ENCODE assay signal across 8 cellular contexts in the genomic region with DNA sequence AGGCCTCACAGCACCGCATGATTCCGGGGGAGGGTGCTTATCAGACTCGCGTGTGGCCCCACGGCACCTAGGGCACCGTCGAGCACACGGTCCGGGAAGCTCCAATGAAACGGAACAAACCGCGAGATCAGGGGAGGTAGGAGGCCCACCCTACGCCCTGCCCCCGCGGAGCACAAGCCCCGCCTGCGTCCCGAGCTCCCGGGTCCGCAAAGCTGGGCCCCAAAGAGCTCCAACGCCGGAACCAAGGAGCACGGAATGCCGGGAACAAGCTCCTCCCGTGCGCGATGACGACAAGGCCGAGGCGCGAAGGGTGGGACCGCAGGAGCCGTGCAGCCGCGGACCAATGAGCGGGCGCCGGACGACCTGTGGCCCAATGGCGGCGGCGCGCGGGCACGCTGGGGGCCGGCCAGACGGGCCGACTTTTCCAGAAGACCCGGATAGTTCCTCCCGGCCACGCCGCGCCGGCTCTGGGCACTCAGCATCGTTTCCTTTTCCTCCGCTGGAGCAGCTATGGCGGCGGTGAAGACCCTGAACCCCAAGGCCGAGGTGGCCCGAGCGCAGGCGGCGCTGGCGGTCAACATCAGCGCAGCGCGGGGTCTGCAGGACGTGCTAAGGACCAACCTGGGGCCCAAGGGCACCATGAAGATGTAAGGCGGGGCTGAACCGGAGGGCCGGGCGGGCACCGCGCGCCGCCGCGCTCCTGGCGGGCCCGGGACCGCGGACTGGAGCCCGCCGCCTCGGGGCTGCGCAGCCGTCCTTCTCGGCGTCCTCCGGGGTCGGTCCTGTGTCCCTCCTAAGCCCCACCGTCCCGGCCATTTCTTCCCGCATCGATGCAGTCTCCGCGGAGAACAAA. TPM values are rescaled to one million over a fixed set of nuclear protein-coding genes. Genes with fewer than 3 reads are reported as not detected.
A peak's percentile ranks its signal among the peaks of the same experiment; 100 is the strongest.
DNase-seq lines count a peak whose midpoint lies in the region; ATAC-seq and TF ChIP-seq lines count a peak whose summit lies in the region.

A gene with protein sequence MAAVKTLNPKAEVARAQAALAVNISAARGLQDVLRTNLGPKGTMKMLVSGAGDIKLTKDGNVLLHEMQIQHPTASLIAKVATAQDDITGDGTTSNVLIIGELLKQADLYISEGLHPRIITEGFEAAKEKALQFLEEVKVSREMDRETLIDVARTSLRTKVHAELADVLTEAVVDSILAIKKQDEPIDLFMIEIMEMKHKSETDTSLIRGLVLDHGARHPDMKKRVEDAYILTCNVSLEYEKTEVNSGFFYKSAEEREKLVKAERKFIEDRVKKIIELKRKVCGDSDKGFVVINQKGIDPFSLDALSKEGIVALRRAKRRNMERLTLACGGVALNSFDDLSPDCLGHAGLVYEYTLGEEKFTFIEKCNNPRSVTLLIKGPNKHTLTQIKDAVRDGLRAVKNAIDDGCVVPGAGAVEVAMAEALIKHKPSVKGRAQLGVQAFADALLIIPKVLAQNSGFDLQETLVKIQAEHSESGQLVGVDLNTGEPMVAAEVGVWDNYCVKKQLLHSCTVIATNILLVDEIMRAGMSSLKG (plus strand): TSS at position 427 of the 853 bp plus-strand sequence. CDS start 84 bp downstream, at position 511.
A gene (minus strand): TSS at position 106 of the 853 bp plus-strand sequence. CDS start 30,232 bp downstream, outside the sequence.

- H3K4me3 ChIP-seq in right lobe of liver, result peak within 1 kb of the TSS; percentile 82 to 92 (median 91)

- H3K27me3 Mint-ChIP-seq in CD14-positive monocyte (ENCODE audit: low read depth in 3 of 3), result no peaks in the 10 kb centered on the region

- DNase-seq in CD14-positive monocyte (ENCODE audit: low spot score) (peak; percentile 86), NCI-H82 (lab: John Stamatoyannopoulos, UW) (peak; percentile 99), dermis microvascular lymphatic vessel endothelial cell (ENCODE audit: low read depth in 2 of 2) (peak; percentile 95 to 99), right lobe of liver (peak; percentile 99)
- DNase-seq in activated CD4-positive, alpha-beta T cell treated with anti-CD3 and anti-CD28 coated beads, Interleukin-2, amount 50 U/mL, for 48 hours, result peak; percentile 93 to 95
- DNase-seq in stimulated activated CD4-positive, alpha-beta T cell treated with anti-CD3 and anti-CD28 coated beads, Interleukin-4, amount 100 ng/mL, for 4 hours, result peak; percentile 94

- H3K36me3 ChIP-seq in right lobe of liver, result peaks cover 0 to 32% (median 17%) of the 10 kb centered on the region in 4 donors

- no peaks in the 10 kb centered on the region for H3K27me3 ChIP-seq in right lobe of liver

- peaks cover 0 to 41% (median 12%) of the 10 kb centered on the region in 4 donors for H3K4me1 ChIP-seq in right lobe of liver

- H3K9me3 Mint-ChIP-seq in CD14-positive monocyte, result no peaks in the 10 kb centered on the region

- H3K27ac ChIP-seq in right lobe of liver, result peak within 1 kb of the TSS; percentile 82 to 91 (median 89)

- intact Hi-C loops in CD14-positive monocyte (cut with micrococcal nuclease) (loop anchor here in 1 of 2 donors (5.0 kb wide), 1 partner anchor 684 kb away; a partner anchor contains a TSS), right lobe of liver (cut with DNase I) (no loop called here)

- H3K9me3 ChIP-seq in right lobe of liver, result no peaks in the 10 kb centered on the region

- peaks cover 31 to 39% of the 10 kb centered on the region in 2 donors for H3K36me3 Mint-ChIP-seq in CD14-positive monocyte

- TF ChIP-seq CTCF in CD14-positive monocyte (IDR thresholded peaks at IDR 0.05), result no peak
- TF ChIP-seq CTCF in right lobe of liver (IDR thresholded peaks at IDR 0.05), result no peak

- H3K4me3 Mint-ChIP-seq in CD14-positive monocyte, result peak within 1 kb of the TSS; percentile 93 to 96

- H3K4me1 Mint-ChIP-seq in CD14-positive monocyte, result peaks cover 25% of the 10 kb centered on the region

- peak within 1 kb of the TSS; percentile 88 to 97 (median 95) for H3K27ac Mint-ChIP-seq in CD14-positive monocyte

- TF ChIP-seq POLR2A in right lobe of liver (IDR thresholded peaks at IDR 0.05), result peak; percentile 91

- 0% methylated on average over 15 of the region's 97 CpGs for WGBS in right lobe of liver (ENCODE audit: insufficient coverage, low coverage, low lambda C conversion rate, missing lambda C conversion rate)

- peak; percentile 98 for ATAC-seq in GM19397 (IDR thresholded peaks at IDR 0.05; ENCODE audit: unreplicated experiment)
- ATAC-seq in HG03571 (IDR thresholded peaks at IDR 0.05; ENCODE audit: unreplicated experiment), result peak; percentile 95
- ATAC-seq in right lobe of liver, result peak; percentile 92 to 98 (median 96)

RNA-seq across cellular contexts. Expression of the first gene that starts in this region (rescaled TPM):
- polyA plus RNA-seq in CD14-positive monocyte, result 10 to 100 TPM; 63.3 to 81.4 TPM
- total RNA-seq in dermis microvascular lymphatic vessel endothelial cell (171 and 229 TPM in 2 replicates), right lobe of liver (10 to 100 TPM; 24.5 to 88.7 (median 45.6) TPM)

RNA-seq across cellular contexts. Expression of the second gene that starts in this region (rescaled TPM):
- polyA plus RNA-seq in CD14-positive monocyte, result 1 to 10 TPM; 5.3 to 6.7 TPM
- total RNA-seq in dermis microvascular lymphatic vessel endothelial cell (21.5 and 29.1 TPM in 2 replicates), right lobe of liver (10 to 100 TPM in 3 of 6 experiments, 1 to 10 TPM in 3; 5.3 to 32.2 (median 9.7) TPM)

Comparison
In these comparisons a context has a peak if more than half of its experiments do, and no peak if none do; other contexts are left out.
1. Peak in every context shown above with its lines: DNase-seq, ATAC-seq, H3K4me3 ChIP-seq and H3K27ac ChIP-seq.